8 cellular contexts compared by ENCODE assay signal in the genomic region with DNA sequence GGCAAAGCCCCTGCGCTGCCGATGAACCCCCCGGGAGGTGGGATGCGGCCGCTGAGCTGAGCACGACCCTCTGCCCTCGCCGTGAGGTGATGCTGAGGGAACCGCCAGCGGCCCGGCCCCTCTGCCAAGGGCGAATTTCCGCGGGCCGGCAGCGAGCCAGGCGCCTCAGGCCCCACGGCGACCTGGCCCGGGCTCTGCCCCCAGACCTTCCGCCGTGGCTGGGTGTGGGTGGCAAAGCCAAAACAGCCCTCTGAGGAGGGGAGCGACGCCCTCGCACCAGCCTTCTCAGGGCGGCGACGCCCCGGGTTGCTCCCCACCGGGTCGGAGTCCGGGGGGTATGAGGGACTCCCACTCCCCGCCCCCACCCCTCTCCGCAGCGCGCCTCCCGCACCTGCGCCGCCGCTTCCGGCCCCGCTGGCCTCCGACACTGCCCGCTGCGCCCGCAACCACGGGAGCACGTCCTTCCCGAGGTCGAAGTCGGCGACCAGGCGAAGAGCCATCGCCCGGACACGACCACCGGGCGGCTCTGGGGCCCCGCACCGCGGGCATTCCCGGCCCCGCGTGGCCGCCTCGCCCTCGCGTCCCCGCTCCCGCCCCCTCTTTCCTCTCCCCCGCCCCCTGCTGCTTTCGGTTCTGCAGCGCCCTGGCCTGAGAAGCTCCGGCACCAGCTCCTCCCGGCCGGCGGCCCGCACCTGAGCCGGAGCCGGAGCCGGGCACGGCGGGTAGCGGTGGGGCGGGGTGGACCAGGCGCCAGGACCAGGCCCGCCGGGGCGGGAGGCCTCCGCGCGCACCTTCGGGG. TPM values are rescaled to one million over a fixed set of nuclear protein-coding genes. Genes with fewer than 3 reads are reported as not detected.
DNase-seq lines count a peak whose midpoint lies in the region; ATAC-seq and TF ChIP-seq lines count a peak whose summit lies in the region.

A gene with protein sequence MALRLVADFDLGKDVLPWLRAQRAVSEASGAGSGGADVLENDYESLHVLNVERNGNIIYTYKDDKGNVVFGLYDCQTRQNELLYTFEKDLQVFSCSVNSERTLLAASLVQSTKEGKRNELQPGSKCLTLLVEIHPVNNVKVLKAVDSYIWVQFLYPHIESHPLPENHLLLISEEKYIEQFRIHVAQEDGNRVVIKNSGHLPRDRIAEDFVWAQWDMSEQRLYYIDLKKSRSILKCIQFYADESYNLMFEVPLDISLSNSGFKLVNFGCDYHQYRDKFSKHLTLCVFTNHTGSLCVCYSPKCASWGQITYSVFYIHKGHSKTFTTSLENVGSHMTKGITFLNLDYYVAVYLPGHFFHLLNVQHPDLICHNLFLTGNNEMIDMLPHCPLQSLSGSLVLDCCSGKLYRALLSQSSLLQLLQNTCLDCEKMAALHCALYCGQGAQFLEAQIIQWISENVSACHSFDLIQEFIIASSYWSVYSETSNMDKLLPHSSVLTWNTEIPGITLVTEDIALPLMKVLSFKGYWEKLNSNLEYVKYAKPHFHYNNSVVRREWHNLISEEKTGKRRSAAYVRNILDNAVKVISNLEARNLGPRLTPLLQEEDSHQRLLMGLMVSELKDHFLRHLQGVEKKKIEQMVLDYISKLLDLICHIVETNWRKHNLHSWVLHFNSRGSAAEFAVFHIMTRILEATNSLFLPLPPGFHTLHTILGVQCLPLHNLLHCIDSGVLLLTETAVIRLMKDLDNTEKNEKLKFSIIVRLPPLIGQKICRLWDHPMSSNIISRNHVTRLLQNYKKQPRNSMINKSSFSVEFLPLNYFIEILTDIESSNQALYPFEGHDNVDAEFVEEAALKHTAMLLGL (minus strand): TSS at position 528 of the 799 bp plus-strand sequence. CDS start 28 bp downstream, at position 500.

- H3K9ac ChIP-seq in parathyroid adenoma = peak within 1 kb of the TSS; percentile 75

- no peak for TF ChIP-seq CTCF in cardiac muscle cell (IDR thresholded peaks at IDR 0.05; ENCODE audit: low read depth, low read length)
- peak; percentile 24 for TF ChIP-seq CTCF in parathyroid adenoma (IDR thresholded peaks at IDR 0.05)

- DNase-seq in AG08396 (ENCODE audit: low spot score) (peak; percentile 83), RKO (ENCODE audit: low spot score) (peak; percentile 46), cardiac muscle cell (ENCODE audit: low read depth in 1 of 2, low spot score in 1 of 2) (peak; percentile 35 to 57)

- H2AFZ ChIP-seq in parathyroid adenoma = peak within 1 kb of the TSS; percentile 90

- no peaks in the 10 kb centered on the region for H3K36me3 ChIP-seq in cardiac muscle cell
- no peaks in the 10 kb centered on the region for H3K36me3 ChIP-seq in parathyroid adenoma (ENCODE audit: control insufficient read depth, insufficient read depth, low read length)

- no peaks in the 10 kb centered on the region for H3K36me3 Mint-ChIP-seq in activated naive CD4-positive, alpha-beta T cell treated with anti-CD3 and anti-CD28 coated beads, Interleukin-2, amount 50 U/mL, for 24 hours

- H3K27ac ChIP-seq in cardiac muscle cell = no peak within 1 kb of the TSS
- H3K27ac ChIP-seq in parathyroid adenoma = peak within 1 kb of the TSS; percentile 85

- peak within 1 kb of the TSS; percentile 37 for H3K4me3 ChIP-seq in cardiac muscle cell
- H3K4me3 ChIP-seq in parathyroid adenoma (ENCODE audit: low read depth, low read length) = peak within 1 kb of the TSS; percentile 60

- no peaks in the 10 kb centered on the region for H3K27me3 Mint-ChIP-seq in activated naive CD4-positive, alpha-beta T cell treated with anti-CD3 and anti-CD28 coated beads, Interleukin-2, amount 50 U/mL, for 24 hours

- peak within 1 kb of the TSS; percentile 87 for H3K4me2 ChIP-seq in parathyroid adenoma (ENCODE audit: low read length)

- H3K9me3 ChIP-seq in cardiac muscle cell (ENCODE audit: low read depth) (no peaks in the 10 kb centered on the region), parathyroid adenoma (ENCODE audit: control insufficient read depth, low read length) (no peaks in the 10 kb centered on the region)

- H3K4me1 ChIP-seq in cardiac muscle cell (ENCODE audit: low read depth) = no peaks in the 10 kb centered on the region
- H3K4me1 ChIP-seq in parathyroid adenoma = peaks cover 11% of the 10 kb centered on the region

- H3K27ac Mint-ChIP-seq in activated naive CD4-positive, alpha-beta T cell treated with anti-CD3 and anti-CD28 coated beads, Interleukin-2, amount 50 U/mL, for 24 hours = peak within 1 kb of the TSS; percentile 76

- H3K27me3 ChIP-seq in cardiac muscle cell (peaks cover 25% of the 10 kb centered on the region), parathyroid adenoma (ENCODE audit: control insufficient read depth, insufficient read depth, low read length) (no peaks in the 10 kb centered on the region)

- H3K4me3 Mint-ChIP-seq in activated naive CD4-positive, alpha-beta T cell treated with anti-CD3 and anti-CD28 coated beads, Interleukin-2, amount 50 U/mL, for 24 hours = peak within 1 kb of the TSS; percentile 74

- ATAC-seq in GM18909 (IDR thresholded peaks at IDR 0.05; ENCODE audit: poor library complexity, unreplicated experiment) = peak; percentile 70
- peak; percentile 54 for ATAC-seq in HG03139 (IDR thresholded peaks at IDR 0.05; ENCODE audit: unreplicated experiment)
- no peak for ATAC-seq in GM18873 (IDR thresholded peaks at IDR 0.05; ENCODE audit: low FRiP score, unreplicated experiment)

- no peaks in the 10 kb centered on the region for H3K79me2 ChIP-seq in parathyroid adenoma

- peaks cover 59% of the 10 kb centered on the region for H3K4me1 Mint-ChIP-seq in activated naive CD4-positive, alpha-beta T cell treated with anti-CD3 and anti-CD28 coated beads, Interleukin-2, amount 50 U/mL, for 24 hours

- H3K9me3 Mint-ChIP-seq in activated naive CD4-positive, alpha-beta T cell treated with anti-CD3 and anti-CD28 coated beads, Interleukin-2, amount 50 U/mL, for 24 hours = no peaks in the 10 kb centered on the region

RNA-seq across cellular contexts. Expression of the gene that starts here (rescaled TPM):
- 0.67 and 3.0 TPM in 2 replicates for total RNA-seq in cardiac muscle cell
- 1.7 and 7.4 TPM in 2 replicates for polyA plus RNA-seq in cardiac muscle cell
